Comparison of ENCODE assay signal across 8 cellular contexts in genomic region chr5:62223312-62223954, GRCh38.
DNase-seq lines count a peak whose midpoint lies in the region; ATAC-seq and TF ChIP-seq lines count a peak whose summit lies in the region.
"Not testable (repeated sequence)": the region's sequence is repeated elsewhere in the genome, so short reads cannot be mapped to it uniquely, and the experiment has no call there.

No MANE protein-coding gene starts in this region.

- not testable (repeated sequence) for H3K9me3 Mint-ChIP-seq in HFFc6; IgD-negative memory B cell; activated CD4-positive, alpha-beta memory T cell treated with anti-CD3 and anti-CD28 coated beads, Interleukin-2, amount 10 ng/mL, durations not matched to agents 7 days and 5 days

- peak; percentile 91 for DNase-seq in HFFc6
- DNase-seq in activated CD4-positive, alpha-beta memory T cell treated with anti-CD3 and anti-CD28 coated beads, Interleukin-2, amount 10 ng/mL, durations not matched to agents 7 days and 5 days, result peak; percentile 82
- peak; percentile 63 for DNase-seq in breast epithelium (ENCODE audit: low spot score in 2 of 2)
- DNase-seq in kidney epithelial cell (ENCODE audit: low read depth); upper lobe of right lung: not testable (repeated sequence)
- DNase-seq in stimulated activated CD4-positive, alpha-beta T cell treated with anti-CD3 and anti-CD28 coated beads, Interleukin-12 subunit alpha, Interleukin-12 subunit beta, amount 100 ng/mL, for 48 hours (ENCODE audit: low read depth in 2 of 3, low spot score in 1 of 3), result peak; percentile 54 to 70 (median 64)

- POLR2A ChIA-PET in activated CD4-positive, alpha-beta memory T cell treated with anti-CD3 and anti-CD28 coated beads, Interleukin-2, amount 10 ng/mL, durations not matched to agents 7 days and 5 days (lab: Charles Lee), result interaction anchor here (0.6 to 2.8 kb wide), 14 partner anchors 61 to 195 kb away, joined by 3 to 32 read pairs (median 4); partner anchors contain the start of genes DIMT1 and KIF2A

- intact Hi-C loops in breast epithelium (cut with DNase I; ENCODE audit: low total_unique reads); upper lobe of right lung (cut with DNase I): not testable (repeated sequence)

- H3K9me3 ChIP-seq in breast epithelium, upper lobe of right lung: not testable (repeated sequence)

- TF ChIP-seq CTCF in HFFc6 (IDR thresholded peaks at IDR 0.05) (peak; percentile 78), breast epithelium (IDR thresholded peaks at IDR 0.05) (peak in 2 of 3 donors; percentile 16 to 17), kidney epithelial cell (IDR thresholded peaks at IDR 0.05; ENCODE audit: insufficient read depth, low read length, poor library complexity, severe bottlenecking) (peak; percentile 18), upper lobe of right lung (IDR thresholded peaks at IDR 0.05) (peak; percentile 60)

- not testable (repeated sequence) for TF ChIP-seq POLR2A in breast epithelium (IDR thresholded peaks at IDR 0.05)

- peaks cover 20% of the 10 kb centered on the region for H3K4me1 Mint-ChIP-seq in HFFc6 (ENCODE audit: low read depth)
- H3K4me1 Mint-ChIP-seq in IgD-negative memory B cell, result not testable (repeated sequence)
- peaks cover 23% of the 10 kb centered on the region for H3K4me1 Mint-ChIP-seq in activated CD4-positive, alpha-beta memory T cell treated with anti-CD3 and anti-CD28 coated beads, Interleukin-2, amount 10 ng/mL, durations not matched to agents 7 days and 5 days

- CTCF ChIA-PET in activated CD4-positive, alpha-beta memory T cell treated with anti-CD3 and anti-CD28 coated beads, Interleukin-2, amount 10 ng/mL, durations not matched to agents 7 days and 5 days (lab: Charles Lee), result interaction anchor here (0.6 to 4.8 kb wide), 25 partner anchors 10 to 557 kb away, joined by 3 to 76 read pairs (median 8); partner anchors contain the start of genes DIMT1, IPO11 and KIF2A

- not testable (repeated sequence) for H3K36me3 ChIP-seq in breast epithelium; kidney epithelial cell (ENCODE audit: control insufficient read depth, insufficient read depth, low read length); upper lobe of right lung

- H3K4me3 ChIP-seq in breast epithelium (peak overlapping the region in 2 of 3 donors; percentile 9 to 30), upper lobe of right lung (peak overlapping the region; percentile 25)
- H3K4me3 ChIP-seq in kidney epithelial cell (ENCODE audit: low read depth, low read length), result not testable (repeated sequence)

- H3K27ac Mint-ChIP-seq in HFFc6, result peak overlapping the region; percentile 74
- peak overlapping the region; percentile 46 to 85 (median 83) for H3K27ac Mint-ChIP-seq in IgD-negative memory B cell
- H3K27ac Mint-ChIP-seq in activated CD4-positive, alpha-beta memory T cell treated with anti-CD3 and anti-CD28 coated beads, Interleukin-2, amount 10 ng/mL, durations not matched to agents 7 days and 5 days, result peak overlapping the region; percentile 75

- H3K4me3 Mint-ChIP-seq in HFFc6, result peak overlapping the region; percentile 86
- H3K4me3 Mint-ChIP-seq in IgD-negative memory B cell, result peak overlapping the region; percentile 75 to 94 (median 80)
- H3K4me3 Mint-ChIP-seq in activated CD4-positive, alpha-beta memory T cell treated with anti-CD3 and anti-CD28 coated beads, Interleukin-2, amount 10 ng/mL, durations not matched to agents 7 days and 5 days, result peak overlapping the region; percentile 74

- H3K36me3 Mint-ChIP-seq in HFFc6 (ENCODE audit: low read depth); IgD-negative memory B cell: not testable (repeated sequence)
- H3K36me3 Mint-ChIP-seq in activated CD4-positive, alpha-beta memory T cell treated with anti-CD3 and anti-CD28 coated beads, Interleukin-2, amount 10 ng/mL, durations not matched to agents 7 days and 5 days (ENCODE audit: low read depth), result peaks cover 18% of the 10 kb centered on the region

- H3K27ac ChIP-seq in breast epithelium, upper lobe of right lung: not testable (repeated sequence)

- not testable (repeated sequence) for H3K27me3 ChIP-seq in breast epithelium; kidney epithelial cell (ENCODE audit: control insufficient read depth, insufficient read depth, low read length); upper lobe of right lung

- peak; percentile 96 for ATAC-seq in GM18517 (IDR thresholded peaks at IDR 0.05; ENCODE audit: unreplicated experiment)
- ATAC-seq in upper lobe of right lung, result peak; percentile 98

- H3K4me1 ChIP-seq in breast epithelium, upper lobe of right lung: not testable (repeated sequence)

- peaks cover 22% of the 10 kb centered on the region for H3K27me3 Mint-ChIP-seq in HFFc6 (ENCODE audit: insufficient read depth)
- H3K27me3 Mint-ChIP-seq in IgD-negative memory B cell, result not testable (repeated sequence)
- peaks cover 10% of the 10 kb centered on the region for H3K27me3 Mint-ChIP-seq in activated CD4-positive, alpha-beta memory T cell treated with anti-CD3 and anti-CD28 coated beads, Interleukin-2, amount 10 ng/mL, durations not matched to agents 7 days and 5 days

Comparison
In these comparisons a context has a peak if more than half of its experiments do, and no peak if none do; other contexts are left out.
1. CTCF ChIP-seq: peak in every context shown above with its lines; median percentile 78 in HFFc6; 60 in upper lobe of right lung; 18 in kidney epithelial cell; 16 in breast epithelium.